1 cellular context compared by ENCODE assay signal in genomic region chr9:378263-378662, GRCh38.
TF ChIP-seq lines count a peak whose summit lies in the region.

No MANE protein-coding gene starts in this region.

TF ChIP-seq in GM12878, 131 proteins besides CTCF, POLR2A, EP300 and RAD21 (continued from another document):
- TF ChIP-seq BCL3 (IDR thresholded peaks at IDR 0.05; ENCODE audit: borderline replicate concordance, insufficient read depth, low read depth, low read length, poor library complexity, severe bottlenecking) (no peak), TCF7 (IDR thresholded peaks at IDR 0.05; ENCODE audit: borderline replicate concordance) (no peak), BCL11A (IDR thresholded peaks at IDR 0.05; ENCODE audit: low read depth, low read length) (no peak), FOXK2 (IDR thresholded peaks at IDR 0.05) (no peak), HDGF (IDR thresholded peaks at IDR 0.05) (no peak), MXI1 (IDR thresholded peaks at IDR 0.05; ENCODE audit: low read depth, low read length) (no peak), SP1 (IDR thresholded peaks at IDR 0.05; ENCODE audit: low read depth, low read length) (no peak), PAX8 (IDR thresholded peaks at IDR 0.05) (no peak), SREBF2 (IDR thresholded peaks at IDR 0.05; ENCODE audit: low read length) (no peak), NFXL1 (IDR thresholded peaks at IDR 0.05; ENCODE audit: borderline replicate concordance) (no peak), MTA3 (IDR thresholded peaks at IDR 0.05; ENCODE audit: borderline replicate concordance, low read length) (no peak), RB1 (IDR thresholded peaks at IDR 0.05; ENCODE audit: borderline replicate concordance) (no peak), WRNIP1 (IDR thresholded peaks at IDR 0.05; ENCODE audit: borderline replicate concordance, low read depth, low read length) (no peak)
- TF ChIP-seq, protein P1, sequence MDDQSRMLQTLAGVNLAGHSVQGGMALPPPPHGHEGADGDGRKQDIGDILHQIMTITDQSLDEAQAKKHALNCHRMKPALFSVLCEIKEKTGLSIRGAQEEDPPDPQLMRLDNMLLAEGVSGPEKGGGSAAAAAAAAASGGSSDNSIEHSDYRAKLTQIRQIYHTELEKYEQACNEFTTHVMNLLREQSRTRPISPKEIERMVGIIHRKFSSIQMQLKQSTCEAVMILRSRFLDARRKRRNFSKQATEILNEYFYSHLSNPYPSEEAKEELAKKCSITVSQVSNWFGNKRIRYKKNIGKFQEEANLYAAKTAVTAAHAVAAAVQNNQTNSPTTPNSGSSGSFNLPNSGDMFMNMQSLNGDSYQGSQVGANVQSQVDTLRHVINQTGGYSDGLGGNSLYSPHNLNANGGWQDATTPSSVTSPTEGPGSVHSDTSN (IDR thresholded peaks at IDR 0.05; ENCODE audit: insufficient replicate concordance, low read depth, low read length): no peak
- TF ChIP-seq, protein P2, sequence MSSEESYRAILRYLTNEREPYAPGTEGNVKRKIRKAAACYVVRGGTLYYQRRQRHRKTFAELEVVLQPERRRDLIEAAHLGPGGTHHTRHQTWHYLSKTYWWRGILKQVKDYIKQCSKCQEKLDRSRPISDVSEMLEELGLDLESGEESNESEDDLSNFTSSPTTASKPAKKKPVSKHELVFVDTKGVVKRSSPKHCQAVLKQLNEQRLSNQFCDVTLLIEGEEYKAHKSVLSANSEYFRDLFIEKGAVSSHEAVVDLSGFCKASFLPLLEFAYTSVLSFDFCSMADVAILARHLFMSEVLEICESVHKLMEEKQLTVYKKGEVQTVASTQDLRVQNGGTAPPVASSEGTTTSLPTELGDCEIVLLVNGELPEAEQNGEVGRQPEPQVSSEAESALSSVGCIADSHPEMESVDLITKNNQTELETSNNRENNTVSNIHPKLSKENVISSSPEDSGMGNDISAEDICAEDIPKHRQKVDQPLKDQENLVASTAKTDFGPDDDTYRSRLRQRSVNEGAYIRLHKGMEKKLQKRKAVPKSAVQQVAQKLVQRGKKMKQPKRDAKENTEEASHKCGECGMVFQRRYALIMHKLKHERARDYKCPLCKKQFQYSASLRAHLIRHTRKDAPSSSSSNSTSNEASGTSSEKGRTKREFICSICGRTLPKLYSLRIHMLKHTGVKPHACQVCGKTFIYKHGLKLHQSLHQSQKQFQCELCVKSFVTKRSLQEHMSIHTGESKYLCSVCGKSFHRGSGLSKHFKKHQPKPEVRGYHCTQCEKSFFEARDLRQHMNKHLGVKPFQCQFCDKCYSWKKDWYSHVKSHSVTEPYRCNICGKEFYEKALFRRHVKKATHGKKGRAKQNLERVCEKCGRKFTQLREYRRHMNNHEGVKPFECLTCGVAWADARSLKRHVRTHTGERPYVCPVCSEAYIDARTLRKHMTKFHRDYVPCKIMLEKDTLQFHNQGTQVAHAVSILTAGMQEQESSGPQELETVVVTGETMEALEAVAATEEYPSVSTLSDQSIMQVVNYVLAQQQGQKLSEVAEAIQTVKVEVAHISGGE (CRISPR knock-in tag; IDR thresholded peaks at IDR 0.05): no peak
- TF ChIP-seq, protein P3, sequence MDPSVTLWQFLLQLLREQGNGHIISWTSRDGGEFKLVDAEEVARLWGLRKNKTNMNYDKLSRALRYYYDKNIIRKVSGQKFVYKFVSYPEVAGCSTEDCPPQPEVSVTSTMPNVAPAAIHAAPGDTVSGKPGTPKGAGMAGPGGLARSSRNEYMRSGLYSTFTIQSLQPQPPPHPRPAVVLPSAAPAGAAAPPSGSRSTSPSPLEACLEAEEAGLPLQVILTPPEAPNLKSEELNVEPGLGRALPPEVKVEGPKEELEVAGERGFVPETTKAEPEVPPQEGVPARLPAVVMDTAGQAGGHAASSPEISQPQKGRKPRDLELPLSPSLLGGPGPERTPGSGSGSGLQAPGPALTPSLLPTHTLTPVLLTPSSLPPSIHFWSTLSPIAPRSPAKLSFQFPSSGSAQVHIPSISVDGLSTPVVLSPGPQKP (IDR thresholded peaks at IDR 0.05; ENCODE audit: low read depth, low read length): no peak
